In the genomic region with DNA sequence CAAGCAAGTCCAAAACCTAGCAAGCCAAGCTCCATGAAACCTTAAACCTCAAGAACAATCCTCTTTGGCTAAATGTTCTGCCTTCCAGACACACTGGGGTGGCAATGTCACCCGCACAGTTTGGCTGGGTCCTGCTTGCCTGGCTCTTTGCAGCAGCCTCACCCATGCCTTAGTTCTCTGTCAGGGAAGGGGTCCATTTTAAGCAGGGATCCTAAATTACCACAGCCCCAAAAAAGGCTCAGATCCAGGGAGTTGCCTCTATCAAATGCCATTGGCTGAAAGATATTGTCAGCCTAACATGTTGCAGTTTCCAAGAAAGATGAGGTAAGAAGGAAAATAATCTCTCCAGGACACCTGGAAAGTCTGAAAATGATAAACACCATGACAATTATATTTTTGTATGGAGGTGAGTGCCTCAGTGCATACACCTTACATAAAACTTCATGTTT, we compare ENCODE assay signal across 25 cellular contexts.
"Had no signal": no experiment of that assay in that cellular context is flagged by ENCODE, and none has a peak within 500 bp of the region (broad histone marks: within the 10 kb centered on the region; RNA-seq: fewer than 3 reads in every experiment).

No MANE protein-coding gene starts in this region.

- H3K4me1 Mint-ChIP-seq: activated CD4-positive, alpha-beta memory T cell treated with anti-CD3 and anti-CD28 coated beads, Interleukin-2, amount 10 ng/mL, durations not matched to agents 7 days and 5 days; activated CD4-positive, alpha-beta T cell treated with anti-CD3 and anti-CD28 coated beads, Interleukin-2, amount 10 ng/mL, durations not matched to agents 7 days and 5 days had no signal

- H3K27ac ChIP-seq: body of pancreas, esophagus squamous epithelium, gastroesophageal sphincter had no signal

- H3K27me3 ChIP-seq: body of pancreas, esophagus squamous epithelium, gastroesophageal sphincter had no signal

- H3K4me3 Mint-ChIP-seq: activated CD4-positive, alpha-beta memory T cell treated with anti-CD3 and anti-CD28 coated beads, Interleukin-2, amount 10 ng/mL, durations not matched to agents 7 days and 5 days; activated CD4-positive, alpha-beta T cell treated with anti-CD3 and anti-CD28 coated beads, Interleukin-2, amount 10 ng/mL, durations not matched to agents 7 days and 5 days; activated naive CD8-positive, alpha-beta T cell; activated T-cell treated with anti-CD3 and anti-CD28 coated beads, Interleukin-2, amount 50 U/mL, for 24 hours; activated T-cell treated with anti-CD3 and anti-CD28 coated beads, Interleukin-2, amount 50 U/mL, for 72 hours; effector memory CD8-positive, alpha-beta T cell had no signal

- H3K9me3 ChIP-seq: body of pancreas, esophagus squamous epithelium, gastroesophageal sphincter had no signal

- H3K36me3 ChIP-seq: esophagus squamous epithelium, gastroesophageal sphincter had no signal

- H3K4me3 ChIP-seq: body of pancreas, esophagus squamous epithelium, gastroesophageal sphincter had no signal

- H3K36me3 Mint-ChIP-seq: activated naive CD8-positive, alpha-beta T cell had no signal

- H3K4me1 ChIP-seq: body of pancreas, esophagus squamous epithelium, gastroesophageal sphincter had no signal

- ATAC-seq: activated T-cell treated with anti-CD3 and anti-CD28 coated beads, Interleukin-2, amount 50 U/mL, for 72 hours; body of pancreas; effector memory CD8-positive, alpha-beta T cell; gastroesophageal sphincter had no signal

- DNase-seq: activated CD4-positive, alpha-beta memory T cell treated with anti-CD3 and anti-CD28 coated beads, Interleukin-2, amount 10 ng/mL, durations not matched to agents 7 days and 5 days; activated CD4-positive, alpha-beta T cell treated with anti-CD3 and anti-CD28 coated beads for 1 hour; activated CD4-positive, alpha-beta T cell treated with anti-CD3 and anti-CD28 coated beads for 4 hours; activated CD4-positive, alpha-beta T cell treated with anti-CD3 and anti-CD28 coated beads, Interleukin-2, amount 10 ng/mL, durations not matched to agents 7 days and 5 days; activated CD4-positive, alpha-beta T cell treated with anti-CD3 and anti-CD28 coated beads, Interleukin-2, amount 50 U/mL, for 4 hours; activated CD8-positive, alpha-beta memory T cell treated with anti-CD3 and anti-CD28 coated beads, Interleukin-2, amount 50 U/mL, for 48 hours; activated gamma-delta T cell; activated naive CD4-positive, alpha-beta T cell; activated naive CD4-positive, alpha-beta T cell treated with anti-CD3 and anti-CD28 coated beads, Interleukin-2, amount 50 U/mL, for 16 hours; activated T-cell treated with anti-CD3 and anti-CD28 coated beads for 4 hours; activated T-cell treated with anti-CD3 and anti-CD28 coated beads, Interleukin-2, amount 50 U/mL, for 24 hours; activated T-cell treated with anti-CD3 and anti-CD28 coated beads, Interleukin-2, amount 50 U/mL, for 72 hours; amygdala; aorta; body of pancreas; caudate nucleus; cortex of kidney; dermis blood vessel endothelial cell; effector CD4-positive, alpha-beta T cell; effector memory CD8-positive, alpha-beta T cell; esophagus squamous epithelium; foreskin melanocyte; T-helper 2 cell had no signal

- H3K9me3 Mint-ChIP-seq: activated CD4-positive, alpha-beta memory T cell treated with anti-CD3 and anti-CD28 coated beads, Interleukin-2, amount 10 ng/mL, durations not matched to agents 7 days and 5 days; activated CD4-positive, alpha-beta T cell treated with anti-CD3 and anti-CD28 coated beads, Interleukin-2, amount 10 ng/mL, durations not matched to agents 7 days and 5 days; activated T-cell treated with anti-CD3 and anti-CD28 coated beads, Interleukin-2, amount 50 U/mL, for 24 hours; activated T-cell treated with anti-CD3 and anti-CD28 coated beads, Interleukin-2, amount 50 U/mL, for 72 hours; effector memory CD8-positive, alpha-beta T cell had no signal

- H3K27me3 Mint-ChIP-seq: activated CD4-positive, alpha-beta T cell treated with anti-CD3 and anti-CD28 coated beads, Interleukin-2, amount 10 ng/mL, durations not matched to agents 7 days and 5 days; activated naive CD8-positive, alpha-beta T cell; activated T-cell treated with anti-CD3 and anti-CD28 coated beads, Interleukin-2, amount 50 U/mL, for 24 hours had no signal

- H3K27ac Mint-ChIP-seq: activated CD4-positive, alpha-beta memory T cell treated with anti-CD3 and anti-CD28 coated beads, Interleukin-2, amount 10 ng/mL, durations not matched to agents 7 days and 5 days; activated CD4-positive, alpha-beta T cell treated with anti-CD3 and anti-CD28 coated beads, Interleukin-2, amount 10 ng/mL, durations not matched to agents 7 days and 5 days; activated naive CD8-positive, alpha-beta T cell; activated T-cell treated with anti-CD3 and anti-CD28 coated beads, Interleukin-2, amount 50 U/mL, for 24 hours; activated T-cell treated with anti-CD3 and anti-CD28 coated beads, Interleukin-2, amount 50 U/mL, for 72 hours; effector memory CD8-positive, alpha-beta T cell had no signal
